Comparison of ENCODE assay signal across 1 cellular context in the genomic region with DNA sequence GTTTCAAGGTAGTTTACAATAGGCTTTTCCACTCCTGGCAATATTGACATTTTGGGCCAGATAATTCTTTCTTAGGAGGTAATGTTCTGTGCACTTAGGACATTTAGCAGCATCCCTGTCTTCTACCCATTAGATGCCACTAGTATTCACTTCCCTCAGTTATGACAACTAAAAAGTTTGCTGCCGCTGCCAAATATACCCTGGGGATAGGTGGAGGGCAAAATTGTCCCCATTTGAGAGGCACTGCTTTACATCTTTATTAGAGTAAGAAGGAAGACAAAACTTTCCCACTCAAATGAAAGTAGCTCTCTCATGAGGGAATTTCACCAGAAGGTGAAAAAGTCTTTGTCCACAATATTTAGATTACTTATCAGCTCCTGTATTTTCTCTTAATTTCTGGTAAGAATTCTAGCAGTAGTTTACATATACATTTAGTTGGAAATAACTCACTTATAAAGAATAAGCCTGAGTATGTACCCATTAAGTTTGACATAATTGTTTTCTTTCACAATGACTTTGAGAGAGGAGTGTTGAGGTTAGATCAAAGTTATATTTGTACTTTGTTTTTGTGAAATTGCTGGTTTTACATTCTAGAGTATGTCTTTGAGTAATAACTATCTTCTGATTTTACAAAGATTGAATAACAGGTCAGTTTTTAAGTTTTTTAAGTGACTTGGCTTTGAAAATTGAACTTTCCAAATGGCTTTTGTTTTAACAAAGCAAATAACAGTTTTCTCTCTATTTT.
TF ChIP-seq lines count a peak whose summit lies in the region.

No MANE protein-coding gene starts in this region.

TF ChIP-seq in GM12878, 131 proteins besides CTCF, POLR2A, EP300 and RAD21 (continues in another document):
- TF ChIP-seq HDAC2 (IDR thresholded peaks at IDR 0.05), result no peak
- TF ChIP-seq ZNF274 (IDR thresholded peaks at IDR 0.05; ENCODE audit: insufficient read depth, insufficient read length), result no peak
- no peak for TF ChIP-seq RELA (IDR thresholded peaks at IDR 0.05; ENCODE audit: borderline replicate concordance, partially characterized antibody)
- TF ChIP-seq SUZ12 (IDR thresholded peaks at IDR 0.05; ENCODE audit: unreplicated experiment), result no peak
- TF ChIP-seq IRF4 (IDR thresholded peaks at IDR 0.05; ENCODE audit: low read depth, low read length), result peak; percentile 92
- TF ChIP-seq DPF2 (IDR thresholded peaks at IDR 0.05), result peak; percentile 96
- TF ChIP-seq JUNB (IDR thresholded peaks at IDR 0.05), result peak; percentile 100
- TF ChIP-seq, protein P1, sequence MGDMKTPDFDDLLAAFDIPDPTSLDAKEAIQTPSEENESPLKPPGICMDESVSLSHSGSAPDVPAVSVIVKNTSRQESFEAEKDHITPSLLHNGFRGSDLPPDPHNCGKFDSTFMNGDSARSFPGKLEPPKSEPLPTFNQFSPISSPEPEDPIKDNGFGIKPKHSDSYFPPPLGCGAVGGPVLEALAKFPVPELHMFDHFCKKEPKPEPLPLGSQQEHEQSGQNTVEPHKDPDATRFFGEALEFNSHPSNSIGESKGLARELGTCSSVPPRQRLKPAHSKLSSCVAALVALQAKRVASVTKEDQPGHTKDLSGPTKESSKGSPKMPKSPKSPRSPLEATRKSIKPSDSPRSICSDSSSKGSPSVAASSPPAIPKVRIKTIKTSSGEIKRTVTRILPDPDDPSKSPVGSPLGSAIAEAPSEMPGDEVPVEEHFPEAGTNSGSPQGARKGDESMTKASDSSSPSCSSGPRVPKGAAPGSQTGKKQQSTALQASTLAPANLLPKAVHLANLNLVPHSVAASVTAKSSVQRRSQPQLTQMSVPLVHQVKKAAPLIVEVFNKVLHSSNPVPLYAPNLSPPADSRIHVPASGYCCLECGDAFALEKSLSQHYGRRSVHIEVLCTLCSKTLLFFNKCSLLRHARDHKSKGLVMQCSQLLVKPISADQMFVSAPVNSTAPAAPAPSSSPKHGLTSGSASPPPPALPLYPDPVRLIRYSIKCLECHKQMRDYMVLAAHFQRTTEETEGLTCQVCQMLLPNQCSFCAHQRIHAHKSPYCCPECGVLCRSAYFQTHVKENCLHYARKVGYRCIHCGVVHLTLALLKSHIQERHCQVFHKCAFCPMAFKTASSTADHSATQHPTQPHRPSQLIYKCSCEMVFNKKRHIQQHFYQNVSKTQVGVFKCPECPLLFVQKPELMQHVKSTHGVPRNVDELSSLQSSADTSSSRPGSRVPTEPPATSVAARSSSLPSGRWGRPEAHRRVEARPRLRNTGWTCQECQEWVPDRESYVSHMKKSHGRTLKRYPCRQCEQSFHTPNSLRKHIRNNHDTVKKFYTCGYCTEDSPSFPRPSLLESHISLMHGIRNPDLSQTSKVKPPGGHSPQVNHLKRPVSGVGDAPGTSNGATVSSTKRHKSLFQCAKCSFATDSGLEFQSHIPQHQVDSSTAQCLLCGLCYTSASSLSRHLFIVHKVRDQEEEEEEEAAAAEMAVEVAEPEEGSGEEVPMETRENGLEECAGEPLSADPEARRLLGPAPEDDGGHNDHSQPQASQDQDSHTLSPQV (IDR thresholded peaks at IDR 0.05), result no peak
- TF ChIP-seq, protein P2, sequence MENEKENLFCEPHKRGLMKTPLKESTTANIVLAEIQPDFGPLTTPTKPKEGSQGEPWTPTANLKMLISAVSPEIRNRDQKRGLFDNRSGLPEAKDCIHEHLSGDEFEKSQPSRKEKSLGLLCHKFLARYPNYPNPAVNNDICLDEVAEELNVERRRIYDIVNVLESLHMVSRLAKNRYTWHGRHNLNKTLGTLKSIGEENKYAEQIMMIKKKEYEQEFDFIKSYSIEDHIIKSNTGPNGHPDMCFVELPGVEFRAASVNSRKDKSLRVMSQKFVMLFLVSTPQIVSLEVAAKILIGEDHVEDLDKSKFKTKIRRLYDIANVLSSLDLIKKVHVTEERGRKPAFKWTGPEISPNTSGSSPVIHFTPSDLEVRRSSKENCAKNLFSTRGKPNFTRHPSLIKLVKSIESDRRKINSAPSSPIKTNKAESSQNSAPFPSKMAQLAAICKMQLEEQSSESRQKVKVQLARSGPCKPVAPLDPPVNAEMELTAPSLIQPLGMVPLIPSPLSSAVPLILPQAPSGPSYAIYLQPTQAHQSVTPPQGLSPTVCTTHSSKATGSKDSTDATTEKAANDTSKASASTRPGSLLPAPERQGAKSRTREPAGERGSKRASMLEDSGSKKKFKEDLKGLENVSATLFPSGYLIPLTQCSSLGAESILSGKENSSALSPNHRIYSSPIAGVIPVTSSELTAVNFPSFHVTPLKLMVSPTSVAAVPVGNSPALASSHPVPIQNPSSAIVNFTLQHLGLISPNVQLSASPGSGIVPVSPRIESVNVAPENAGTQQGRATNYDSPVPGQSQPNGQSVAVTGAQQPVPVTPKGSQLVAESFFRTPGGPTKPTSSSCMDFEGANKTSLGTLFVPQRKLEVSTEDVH (IDR thresholded peaks at IDR 0.05; ENCODE audit: low read depth, partially characterized antibody), result no peak
- peak; percentile 99 for TF ChIP-seq NFIC (IDR thresholded peaks at IDR 0.05; ENCODE audit: low read depth, low read length)
- peak; percentile 90; the same call in 1 of the 2 replicates for TF ChIP-seq ZNF217 (IDR thresholded peaks at IDR 0.05)
- TF ChIP-seq EZH2 (IDR thresholded peaks at IDR 0.05; ENCODE audit: borderline replicate concordance, control insufficient read depth, low read depth, low read length), result no peak
- TF ChIP-seq ASH2L (IDR thresholded peaks at IDR 0.05; ENCODE audit: borderline replicate concordance, low read depth), result no peak
- peak; percentile 81 for TF ChIP-seq MEF2B (IDR thresholded peaks at IDR 0.05; ENCODE audit: partially characterized antibody, poor library complexity, severe bottlenecking)
- TF ChIP-seq SIX5 (IDR thresholded peaks at IDR 0.05; ENCODE audit: low read depth, low read length, severe bottlenecking), result no peak
- TF ChIP-seq, protein P3, sequence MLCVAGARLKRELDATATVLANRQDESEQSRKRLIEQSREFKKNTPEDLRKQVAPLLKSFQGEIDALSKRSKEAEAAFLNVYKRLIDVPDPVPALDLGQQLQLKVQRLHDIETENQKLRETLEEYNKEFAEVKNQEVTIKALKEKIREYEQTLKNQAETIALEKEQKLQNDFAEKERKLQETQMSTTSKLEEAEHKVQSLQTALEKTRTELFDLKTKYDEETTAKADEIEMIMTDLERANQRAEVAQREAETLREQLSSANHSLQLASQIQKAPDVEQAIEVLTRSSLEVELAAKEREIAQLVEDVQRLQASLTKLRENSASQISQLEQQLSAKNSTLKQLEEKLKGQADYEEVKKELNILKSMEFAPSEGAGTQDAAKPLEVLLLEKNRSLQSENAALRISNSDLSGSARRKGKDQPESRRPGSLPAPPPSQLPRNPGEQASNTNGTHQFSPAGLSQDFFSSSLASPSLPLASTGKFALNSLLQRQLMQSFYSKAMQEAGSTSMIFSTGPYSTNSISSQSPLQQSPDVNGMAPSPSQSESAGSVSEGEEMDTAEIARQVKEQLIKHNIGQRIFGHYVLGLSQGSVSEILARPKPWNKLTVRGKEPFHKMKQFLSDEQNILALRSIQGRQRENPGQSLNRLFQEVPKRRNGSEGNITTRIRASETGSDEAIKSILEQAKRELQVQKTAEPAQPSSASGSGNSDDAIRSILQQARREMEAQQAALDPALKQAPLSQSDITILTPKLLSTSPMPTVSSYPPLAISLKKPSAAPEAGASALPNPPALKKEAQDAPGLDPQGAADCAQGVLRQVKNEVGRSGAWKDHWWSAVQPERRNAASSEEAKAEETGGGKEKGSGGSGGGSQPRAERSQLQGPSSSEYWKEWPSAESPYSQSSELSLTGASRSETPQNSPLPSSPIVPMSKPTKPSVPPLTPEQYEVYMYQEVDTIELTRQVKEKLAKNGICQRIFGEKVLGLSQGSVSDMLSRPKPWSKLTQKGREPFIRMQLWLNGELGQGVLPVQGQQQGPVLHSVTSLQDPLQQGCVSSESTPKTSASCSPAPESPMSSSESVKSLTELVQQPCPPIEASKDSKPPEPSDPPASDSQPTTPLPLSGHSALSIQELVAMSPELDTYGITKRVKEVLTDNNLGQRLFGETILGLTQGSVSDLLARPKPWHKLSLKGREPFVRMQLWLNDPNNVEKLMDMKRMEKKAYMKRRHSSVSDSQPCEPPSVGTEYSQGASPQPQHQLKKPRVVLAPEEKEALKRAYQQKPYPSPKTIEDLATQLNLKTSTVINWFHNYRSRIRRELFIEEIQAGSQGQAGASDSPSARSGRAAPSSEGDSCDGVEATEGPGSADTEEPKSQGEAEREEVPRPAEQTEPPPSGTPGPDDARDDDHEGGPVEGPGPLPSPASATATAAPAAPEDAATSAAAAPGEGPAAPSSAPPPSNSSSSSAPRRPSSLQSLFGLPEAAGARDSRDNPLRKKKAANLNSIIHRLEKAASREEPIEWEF (IDR thresholded peaks at IDR 0.05; ENCODE audit: insufficient replicate concordance, low read depth, low read length), result no peak
- TF ChIP-seq CREM (IDR thresholded peaks at IDR 0.05; ENCODE audit: low read depth), result peak; percentile 80
- no peak for TF ChIP-seq CBFB (IDR thresholded peaks at IDR 0.05; ENCODE audit: low read depth)
- no peak for TF ChIP-seq PAX8 (IDR thresholded peaks at IDR 0.05)
- no peak for TF ChIP-seq KLF5 (IDR thresholded peaks at IDR 0.05; ENCODE audit: partially characterized antibody)
- peak; percentile 88 for TF ChIP-seq PML (IDR thresholded peaks at IDR 0.05; ENCODE audit: low read length)
- TF ChIP-seq MXI1 (IDR thresholded peaks at IDR 0.05; ENCODE audit: low read depth, low read length), result peak; percentile 36; the same call in 1 of the 2 replicates
- TF ChIP-seq TARDBP (IDR thresholded peaks at IDR 0.05; ENCODE audit: borderline replicate concordance), result no peak
- no peak for TF ChIP-seq KDM1A (IDR thresholded peaks at IDR 0.05; ENCODE audit: borderline replicate concordance)
- TF ChIP-seq NR2C1 (IDR thresholded peaks at IDR 0.05), result no peak
- TF ChIP-seq, protein P4, sequence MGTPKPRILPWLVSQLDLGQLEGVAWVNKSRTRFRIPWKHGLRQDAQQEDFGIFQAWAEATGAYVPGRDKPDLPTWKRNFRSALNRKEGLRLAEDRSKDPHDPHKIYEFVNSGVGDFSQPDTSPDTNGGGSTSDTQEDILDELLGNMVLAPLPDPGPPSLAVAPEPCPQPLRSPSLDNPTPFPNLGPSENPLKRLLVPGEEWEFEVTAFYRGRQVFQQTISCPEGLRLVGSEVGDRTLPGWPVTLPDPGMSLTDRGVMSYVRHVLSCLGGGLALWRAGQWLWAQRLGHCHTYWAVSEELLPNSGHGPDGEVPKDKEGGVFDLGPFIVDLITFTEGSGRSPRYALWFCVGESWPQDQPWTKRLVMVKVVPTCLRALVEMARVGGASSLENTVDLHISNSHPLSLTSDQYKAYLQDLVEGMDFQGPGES (IDR thresholded peaks at IDR 0.05), result no peak
- no peak for TF ChIP-seq NRF1 (conservative IDR thresholded peaks at IDR 0.05; ENCODE audit: low read depth, low read length)
- peak; percentile 75; the same call in 1 of the 2 replicates for TF ChIP-seq TBL1XR1 (IDR thresholded peaks at IDR 0.05; ENCODE audit: low read depth, low read length)
- TF ChIP-seq MTA2 (IDR thresholded peaks at IDR 0.05; ENCODE audit: low read depth), result peak; percentile 99
- TF ChIP-seq SREBF2 (IDR thresholded peaks at IDR 0.05; ENCODE audit: low read length), result no peak
- TF ChIP-seq SUPT20H (IDR thresholded peaks at IDR 0.05; ENCODE audit: borderline replicate concordance, control insufficient read depth, low read depth, low read length), result no peak
- peak in 1 of 2 experiments; percentile 26; a peak in 1 of 4 replicates for TF ChIP-seq SRF (IDR thresholded peaks at IDR 0.05; ENCODE audit: low read depth in 2 of 2, low read length in 2 of 2)
- TF ChIP-seq ZNF24 (IDR thresholded peaks at IDR 0.05), result peak; percentile 69; the same call in 1 of the 2 replicates
- TF ChIP-seq, protein P5, sequence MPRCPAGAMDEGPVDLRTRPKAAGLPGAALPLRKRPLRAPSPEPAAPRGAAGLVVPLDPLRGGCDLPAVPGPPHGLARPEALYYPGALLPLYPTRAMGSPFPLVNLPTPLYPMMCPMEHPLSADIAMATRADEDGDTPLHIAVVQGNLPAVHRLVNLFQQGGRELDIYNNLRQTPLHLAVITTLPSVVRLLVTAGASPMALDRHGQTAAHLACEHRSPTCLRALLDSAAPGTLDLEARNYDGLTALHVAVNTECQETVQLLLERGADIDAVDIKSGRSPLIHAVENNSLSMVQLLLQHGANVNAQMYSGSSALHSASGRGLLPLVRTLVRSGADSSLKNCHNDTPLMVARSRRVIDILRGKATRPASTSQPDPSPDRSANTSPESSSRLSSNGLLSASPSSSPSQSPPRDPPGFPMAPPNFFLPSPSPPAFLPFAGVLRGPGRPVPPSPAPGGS (IDR thresholded peaks at IDR 0.05; ENCODE audit: borderline replicate concordance, insufficient read depth, low read depth, low read length, poor library complexity, severe bottlenecking), result peak; percentile 48
- no peak for TF ChIP-seq RFX5 (IDR thresholded peaks at IDR 0.05; ENCODE audit: low read depth, low read length)
- peak; percentile 91 for TF ChIP-seq BACH1 (IDR thresholded peaks at IDR 0.05; ENCODE audit: borderline replicate concordance)
- TF ChIP-seq, protein P6, sequence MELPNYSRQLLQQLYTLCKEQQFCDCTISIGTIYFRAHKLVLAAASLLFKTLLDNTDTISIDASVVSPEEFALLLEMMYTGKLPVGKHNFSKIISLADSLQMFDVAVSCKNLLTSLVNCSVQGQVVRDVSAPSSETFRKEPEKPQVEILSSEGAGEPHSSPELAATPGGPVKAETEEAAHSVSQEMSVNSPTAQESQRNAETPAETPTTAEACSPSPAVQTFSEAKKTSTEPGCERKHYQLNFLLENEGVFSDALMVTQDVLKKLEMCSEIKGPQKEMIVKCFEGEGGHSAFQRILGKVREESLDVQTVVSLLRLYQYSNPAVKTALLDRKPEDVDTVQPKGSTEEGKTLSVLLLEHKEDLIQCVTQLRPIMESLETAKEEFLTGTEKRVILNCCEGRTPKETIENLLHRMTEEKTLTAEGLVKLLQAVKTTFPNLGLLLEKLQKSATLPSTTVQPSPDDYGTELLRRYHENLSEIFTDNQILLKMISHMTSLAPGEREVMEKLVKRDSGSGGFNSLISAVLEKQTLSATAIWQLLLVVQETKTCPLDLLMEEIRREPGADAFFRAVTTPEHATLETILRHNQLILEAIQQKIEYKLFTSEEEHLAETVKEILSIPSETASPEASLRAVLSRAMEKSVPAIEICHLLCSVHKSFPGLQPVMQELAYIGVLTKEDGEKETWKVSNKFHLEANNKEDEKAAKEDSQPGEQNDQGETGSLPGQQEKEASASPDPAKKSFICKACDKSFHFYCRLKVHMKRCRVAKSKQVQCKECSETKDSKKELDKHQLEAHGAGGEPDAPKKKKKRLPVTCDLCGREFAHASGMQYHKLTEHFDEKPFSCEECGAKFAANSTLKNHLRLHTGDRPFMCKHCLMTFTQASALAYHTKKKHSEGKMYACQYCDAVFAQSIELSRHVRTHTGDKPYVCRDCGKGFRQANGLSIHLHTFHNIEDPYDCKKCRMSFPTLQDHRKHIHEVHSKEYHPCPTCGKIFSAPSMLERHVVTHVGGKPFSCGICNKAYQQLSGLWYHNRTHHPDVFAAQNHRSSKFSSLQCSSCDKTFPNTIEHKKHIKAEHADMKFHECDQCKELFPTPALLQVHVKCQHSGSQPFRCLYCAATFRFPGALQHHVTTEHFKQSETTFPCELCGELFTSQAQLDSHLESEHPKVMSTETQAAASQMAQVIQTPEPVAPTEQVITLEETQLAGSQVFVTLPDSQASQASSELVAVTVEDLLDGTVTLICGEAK (IDR thresholded peaks at IDR 0.05; ENCODE audit: borderline replicate concordance), result no peak
- TF ChIP-seq ELK1 (IDR thresholded peaks at IDR 0.05; ENCODE audit: low read depth, low read length), result no peak
